Comparison of ENCODE assay signal across 13 cellular contexts in genomic region chr18:28007841-28008240, GRCh38.
"Had no signal": no experiment of that assay in that cellular context is flagged by ENCODE, and none has a peak within 500 bp of the region (broad histone marks: within the 10 kb centered on the region; RNA-seq: fewer than 3 reads in every experiment).

No MANE protein-coding gene starts in this region.

- H3K36me3 ChIP-seq: lower lobe of right lung, thyroid gland, uterus had no signal

- H3K9me3 ChIP-seq: lower lobe of right lung, thyroid gland, uterus had no signal

- H3K27ac ChIP-seq: lower lobe of right lung, thyroid gland, uterus had no signal

- H3K4me1 ChIP-seq: lower lobe of right lung, thyroid gland, uterus had no signal

- ATAC-seq: lower lobe of right lung; naive thymus-derived CD4-positive, alpha-beta T cell; WTC11 had no signal

- FAIRE-seq: small intestine had no signal

- DNase-seq: activated CD4-positive, alpha-beta T cell treated with anti-CD3 and anti-CD28 coated beads, Interleukin-2, amount 10 ng/mL, durations not matched to agents 24 days and 14 days; activated CD8-positive, alpha-beta memory T cell treated with anti-CD3 and anti-CD28 coated beads for 24 hours; activated naive CD4-positive, alpha-beta T cell treated with anti-CD3 and anti-CD28 coated beads for 36 hours; central memory CD4-positive, alpha-beta T cell; effector memory CD4-positive, alpha-beta T cell; hypothalamus; lower lobe of right lung; naive thymus-derived CD4-positive, alpha-beta T cell; posterior cingulate gyrus; small intestine; thyroid gland; uterus had no signal

- H3K4me3 ChIP-seq: lower lobe of right lung, thyroid gland, uterus had no signal

- H3K27me3 ChIP-seq: thyroid gland, uterus had no signal
